ENCODE assay signal across 8 cellular contexts in the genomic region with DNA sequence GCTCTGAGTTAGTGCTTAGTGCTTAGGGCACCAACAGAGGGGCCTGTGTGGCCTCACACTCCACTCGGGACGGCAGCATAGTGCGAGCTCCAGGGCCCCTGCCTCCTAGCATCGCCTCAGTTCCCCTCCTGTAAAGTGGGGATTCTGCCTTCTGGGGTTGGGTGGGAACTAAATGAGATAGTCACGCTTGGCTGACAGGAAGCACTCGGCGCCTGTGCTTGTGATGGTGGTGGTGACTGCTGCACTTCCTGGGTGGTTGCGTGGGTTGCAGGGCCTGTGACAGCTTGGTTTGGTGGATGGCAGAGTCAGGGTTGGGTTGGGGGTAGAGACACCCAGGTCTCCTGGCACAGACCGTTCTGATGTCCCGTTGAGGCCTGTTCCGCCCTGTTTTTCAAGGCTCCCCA. TPM values are rescaled to one million over a fixed set of nuclear protein-coding genes. Genes with fewer than 3 reads are reported as not detected.
DNase-seq lines count a peak whose midpoint lies in the region; ATAC-seq and TF ChIP-seq lines count a peak whose summit lies in the region.

No MANE protein-coding gene starts in this region.

- peak overlapping the region in 46 of 59 donors; percentile 1 to 100 (median 70) for H3K27ac ChIP-seq in dorsolateral prefrontal cortex

- intact Hi-C loops in dorsolateral prefrontal cortex (cut with DNase I) = no loop called here

- no peak for TF ChIP-seq CTCF in dorsolateral prefrontal cortex (IDR thresholded peaks at IDR 0.05 in 54 of 56, conservative IDR thresholded peaks at IDR 0.05 in 2 of 56; ENCODE audit: low read depth in 1 of 56, partially characterized antibody in 56 of 56)

- ATAC-seq in GM19351 (IDR thresholded peaks at IDR 0.05; ENCODE audit: unreplicated experiment) = peak; percentile 39
- no peak for ATAC-seq in HG02973 (IDR thresholded peaks at IDR 0.05; ENCODE audit: unreplicated experiment)
- ATAC-seq in GM19023 (IDR thresholded peaks at IDR 0.05; ENCODE audit: unreplicated experiment) = no peak

- H3K27me3 ChIP-seq in dorsolateral prefrontal cortex = no peaks in the 10 kb centered on the region

- DNase-seq in UCSD-AML1 (lab: John Stamatoyannopoulos, UW; ENCODE audit: unreplicated experiment) (peak; percentile 39), dorsolateral prefrontal cortex (peak in 2 of 10 donors; percentile 22 to 38), kidney glomerular epithelial cell (lab: John Stamatoyannopoulos, UW) (no peak), NCI-H146 (lab: John Stamatoyannopoulos, UW) (no peak)
- DNase-seq in stimulated activated CD8-positive, alpha-beta memory T cell treated with anti-CD3 and anti-CD28 coated beads, Interleukin-15, amount 100 ng/mL, for 1 hour (ENCODE audit: low read depth) = peak; percentile 62

- H3K4me3 ChIP-seq in dorsolateral prefrontal cortex = no peak overlapping the region

RNA-seq across cellular contexts. Expression of a gene that starts 7.7 kb away (rescaled TPM):
- 10 to 100 TPM in 32 of 120 experiments, 1 to 10 TPM in 88; 3.7 to 27.9 (median 8.5) TPM for total RNA-seq in dorsolateral prefrontal cortex

RNA-seq across cellular contexts. Expression of a gene that starts 42.1 kb away (rescaled TPM):
- total RNA-seq in dorsolateral prefrontal cortex = 10 to 100 TPM; 35.8 to 75.4 (median 58.2) TPM

Comparison
In these comparisons a context has a peak if more than half of its experiments do, and no peak if none do; other contexts are left out.
1. DNase-seq: peak in UCSD-AML1 (single experiment) and stimulated activated CD8-positive, alpha-beta memory T cell treated with anti-CD3 and anti-CD28 coated beads, Interleukin-15, amount 100 ng/mL, for 1 hour (single experiment); none in kidney glomerular epithelial cell (single experiment) and NCI-H146 (single experiment).